Comparison of ENCODE assay signal across 22 cellular contexts in genomic region chr16:17306745-17307144, GRCh38.
"Had no signal": no experiment of that assay in that cellular context is flagged by ENCODE, and none has a peak within 500 bp of the region (broad histone marks: within the 10 kb centered on the region; RNA-seq: fewer than 3 reads in every experiment).

No MANE protein-coding gene starts in this region.

- FAIRE-seq: astrocyte, colon had no signal

- H2AFZ ChIP-seq: neural progenitor cell had no signal

- H3K27me3 ChIP-seq: breast epithelium, gastrocnemius medialis, neural progenitor cell, vagina had no signal

- DNase-seq: activated effector memory CD4-positive, alpha-beta T cell treated with anti-CD3 and anti-CD28 coated beads, Interleukin-2, amount 50 U/mL, for 16 hours; activated T-cell treated with anti-CD3 and anti-CD28 coated beads, Interleukin-2, amount 50 U/mL, for 72 hours; effector memory CD4-positive, alpha-beta T cell; gastrocnemius medialis; head of caudate nucleus; hypothalamus; left ventricle myocardium inferior; naive thymus-derived CD8-positive, alpha-beta T cell; right cardiac atrium; stimulated activated CD4-positive, alpha-beta T cell treated with anti-CD3 and anti-CD28 coated beads, Interleukin-2, amount 100 ng/mL, for 24 hours; stimulated activated naive B cell treated with anti-CD40 and anti-IgM and Interleukin-4, amounts not matched to agents 10 μg/mL and 1 μg/mL and 100 μg/mL, for 72 hours; T1000 had no signal

- H3K9me3 Mint-ChIP-seq: activated T-cell treated with anti-CD3 and anti-CD28 coated beads, Interleukin-2, amount 50 U/mL, for 72 hours; central memory CD8-positive, alpha-beta T cell; naive thymus-derived CD8-positive, alpha-beta T cell; neural progenitor cell; type B pancreatic cell; WTC11 had no signal

- H3K27ac Mint-ChIP-seq: activated naive CD8-positive, alpha-beta T cell; neural progenitor cell; type B pancreatic cell had no signal

- H3K9ac ChIP-seq: neural progenitor cell had no signal

- H3K36me3 ChIP-seq: breast epithelium, gastrocnemius medialis, left ventricle myocardium inferior, neural progenitor cell, vagina had no signal

- H3K4me3 Mint-ChIP-seq: activated naive CD8-positive, alpha-beta T cell; activated T-cell treated with anti-CD3 and anti-CD28 coated beads, Interleukin-2, amount 50 U/mL, for 72 hours; central memory CD8-positive, alpha-beta T cell; naive thymus-derived CD8-positive, alpha-beta T cell; neural progenitor cell; type B pancreatic cell; WTC11 had no signal

- H3K36me3 Mint-ChIP-seq: naive thymus-derived CD8-positive, alpha-beta T cell; neural progenitor cell; type B pancreatic cell; WTC11 had no signal

- H3K27me3 Mint-ChIP-seq: activated naive CD8-positive, alpha-beta T cell; central memory CD8-positive, alpha-beta T cell; naive thymus-derived CD8-positive, alpha-beta T cell; stimulated activated naive B cell treated with anti-CD40 and anti-IgM and Interleukin-4, amounts not matched to agents 10 μg/mL and 1 μg/mL and 100 μg/mL, for 72 hours; type B pancreatic cell had no signal

- H3K4me3 ChIP-seq: breast epithelium, gastrocnemius medialis, left ventricle myocardium inferior, neural progenitor cell, skin epidermis, vagina had no signal

- H3K27ac ChIP-seq: gastrocnemius medialis, left ventricle myocardium inferior, neural progenitor cell, skin epidermis, vagina had no signal

- H3K9me3 ChIP-seq: breast epithelium, gastrocnemius medialis, left ventricle myocardium inferior, vagina had no signal
